ENCODE assay signal across 11 cellular contexts in genomic region chr20:9515761-9516657, GRCh38. TPM values are rescaled to one million over a fixed set of nuclear protein-coding genes. Genes with fewer than 3 reads are reported as not detected.
DNase-seq lines count a peak whose midpoint lies in the region; ATAC-seq and TF ChIP-seq lines count a peak whose summit lies in the region.
"Had no signal": no experiment of that assay in that cellular context is flagged by ENCODE, and none has a peak within 500 bp of the region (broad histone marks: within the 10 kb centered on the region; RNA-seq: fewer than 3 reads in every experiment).

No MANE protein-coding gene starts in this region.

- H3K9ac ChIP-seq in HUES48 (ENCODE audit: low read depth, low read length) (no peak overlapping the region), duodenal mucosa (ENCODE audit: low read depth in 1 of 2, low read length in 2 of 2) (no peak overlapping the region)

- H3K4me1 ChIP-seq in BE2C = peaks cover 9% of the 10 kb centered on the region
- peaks cover 49% of the 10 kb centered on the region for H3K4me1 ChIP-seq in HUES48 (ENCODE audit: control insufficient read depth, insufficient read depth, low read length)
- H3K4me1 ChIP-seq in duodenal mucosa (ENCODE audit: control insufficient read depth in 1 of 2, insufficient read depth in 2 of 2, low read length in 2 of 2) = no peaks in the 10 kb centered on the region

- no peak for TF ChIP-seq CTCF in BE2C (IDR thresholded peaks at IDR 0.05; ENCODE audit: low read depth, low read length)
- no peak for TF ChIP-seq CTCF in nephron progenitor cell (IDR thresholded peaks at IDR 0.05)

- ATAC-seq in GM21576 (IDR thresholded peaks at IDR 0.05; ENCODE audit: unreplicated experiment) = no peak

- H3K36me3 Mint-ChIP-seq in nephron progenitor cell (ENCODE audit: low read depth) = no peaks in the 10 kb centered on the region

- H3K27me3 ChIP-seq in BE2C (no peaks in the 10 kb centered on the region), HUES48 (ENCODE audit: control insufficient read depth, insufficient read depth, low read length) (peaks cover 99% of the 10 kb centered on the region), duodenal mucosa (ENCODE audit: control insufficient read depth in 1 of 2, insufficient read depth in 2 of 2, low read length in 2 of 2) (peaks cover 15 to 29% of the 10 kb centered on the region in 2 donors)

- no peak overlapping the region for H3K27ac ChIP-seq in HUES48 (ENCODE audit: low read depth, low read length)
- no peak overlapping the region for H3K27ac ChIP-seq in duodenal mucosa (ENCODE audit: low read depth, low read length)

- no peak overlapping the region for H3K27ac Mint-ChIP-seq in nephron progenitor cell

- H3K4me3 ChIP-seq in BE2C (ENCODE audit: low read depth, low read length) (peak overlapping the region; percentile 84), HUES48 (ENCODE audit: low read depth, low read length) (peak overlapping the region; percentile 64), duodenal mucosa (ENCODE audit: low read depth in 1 of 2, low read length in 2 of 2) (peak overlapping the region; percentile 53 to 55)

- peaks cover 33% of the 10 kb centered on the region for H3K4me1 Mint-ChIP-seq in nephron progenitor cell

- DNase-seq in BE2C (peak; percentile 73), nephron progenitor cell (peak; percentile 74), GM19240 (ENCODE audit: insufficient read length, low spot score) (no peak), HT-29 (ENCODE audit: low spot score) (no peak)
- DNase-seq in activated T-cell treated with anti-CD3 and anti-CD28 coated beads, Interleukin-2, amount 50 U/mL, for 48 hours = no peak
- DNase-seq: activated CD8-positive, alpha-beta memory T cell treated with anti-CD3 and anti-CD28 coated beads, Interleukin-2, amount 50 U/mL, for 4 hours; DND-41; RPMI8226 had no signal

- H3K27me3 Mint-ChIP-seq in nephron progenitor cell (ENCODE audit: low read depth, poor library complexity) = peaks cover 86% of the 10 kb centered on the region

- no peaks in the 10 kb centered on the region for H3K9me3 Mint-ChIP-seq in nephron progenitor cell

- H3K9me3 ChIP-seq in BE2C (no peaks in the 10 kb centered on the region), HUES48 (ENCODE audit: control insufficient read depth, insufficient read depth, low read length) (no peaks in the 10 kb centered on the region), duodenal mucosa (ENCODE audit: control insufficient read depth in 1 of 2, low read length in 2 of 2) (no peaks in the 10 kb centered on the region)

- H3K4me3 Mint-ChIP-seq in nephron progenitor cell = peak overlapping the region; percentile 87

- H3K36me3 ChIP-seq in BE2C (peaks cover 53% of the 10 kb centered on the region), HUES48 (ENCODE audit: control insufficient read depth, insufficient read depth, low read length) (no peaks in the 10 kb centered on the region), duodenal mucosa (ENCODE audit: control insufficient read depth in 1 of 2, insufficient read depth in 2 of 2, low read length in 2 of 2) (no peaks in the 10 kb centered on the region)

RNA-seq across cellular contexts. Expression of gene LAMP5, which starts 1.6 kb away (rescaled TPM):
- polyA plus RNA-seq in BE2C (2012; ENCODE audit: insufficient read depth, insufficient read length, low read depth) = 246 TPM
- not detected in 2 replicates for total RNA-seq in HT-29 (2014; rRNA removed; shearing (Covaris generic))

Comparison
In these comparisons a context has a peak if more than half of its experiments do, and no peak if none do; other contexts are left out.
1. DNase-seq: peak in BE2C (single experiment) and nephron progenitor cell (single experiment); none in GM19240 (single experiment), activated T-cell treated with anti-CD3 and anti-CD28 coated beads, Interleukin-2, amount 50 U/mL, for 48 hours (0 of 2) and HT-29 (single experiment).
2. Peak in every context shown above with its lines, with median percentiles within 50 percentile points of each other: H3K4me3 ChIP-seq.